Comparison of ENCODE assay signal across 10 cellular contexts in genomic region chr11:6482431-6482830, GRCh38. TPM values are rescaled to one million over a fixed set of nuclear protein-coding genes. Genes with fewer than 3 reads are reported as not detected.
A peak's percentile ranks its signal among the peaks of the same experiment; 100 is the strongest.
DNase-seq lines count a peak whose midpoint lies in the region; ATAC-seq, FAIRE-seq and TF ChIP-seq lines count a peak whose summit lies in the region.
"Had no signal": no experiment of that assay in that cellular context is flagged by ENCODE, and none has a peak within 500 bp of the region (broad histone marks: within the 10 kb centered on the region; RNA-seq: fewer than 3 reads in every experiment).

No MANE protein-coding gene starts in this region.

- H3K27ac Mint-ChIP-seq in activated CD4-positive, alpha-beta memory T cell treated with anti-CD3 and anti-CD28 coated beads, Interleukin-2, amount 10 ng/mL, durations not matched to agents 7 days and 5 days: peak overlapping the region; percentile 97
- peak overlapping the region; percentile 93 for H3K27ac Mint-ChIP-seq in stimulated activated memory B cell treated with anti-CD40 and anti-IgM and Interleukin-4, amounts not matched to agents 10 μg/mL and 1 μg/mL and 100 μg/mL, for 72 hours

- H3K79me2 ChIP-seq in SK-N-SH (ENCODE audit: insufficient read depth) (peaks cover 79% of the 10 kb centered on the region), hepatocyte (peaks cover 47% of the 10 kb centered on the region)

- peak overlapping the region; percentile 99 for H3K4me2 ChIP-seq in SK-N-SH
- peak overlapping the region; percentile 95 for H3K4me2 ChIP-seq in hepatocyte

- TF ChIP-seq EP300 in SK-N-SH (IDR thresholded peaks at IDR 0.05; ENCODE audit: borderline replicate concordance in 1 of 2, low read depth in 1 of 2, low read length in 1 of 2): no peak

- H2AFZ ChIP-seq in SK-N-SH (ENCODE audit: low read depth): no peak overlapping the region
- H2AFZ ChIP-seq in hepatocyte: no peak overlapping the region

- peak overlapping the region; percentile 96 for H3K9ac ChIP-seq in SK-N-SH

- no peaks in the 10 kb centered on the region for H3K9me3 ChIP-seq in SK-N-SH
- H3K9me3 ChIP-seq in hepatocyte (ENCODE audit: low read depth): no peaks in the 10 kb centered on the region
- H3K9me3 ChIP-seq in small intestine (ENCODE audit: control insufficient read depth, low read depth): no peaks in the 10 kb centered on the region

- H3K27me3 Mint-ChIP-seq in activated CD4-positive, alpha-beta memory T cell treated with anti-CD3 and anti-CD28 coated beads, Interleukin-2, amount 10 ng/mL, durations not matched to agents 7 days and 5 days: no peaks in the 10 kb centered on the region
- no peaks in the 10 kb centered on the region for H3K27me3 Mint-ChIP-seq in stimulated activated memory B cell treated with anti-CD40 and anti-IgM and Interleukin-4, amounts not matched to agents 10 μg/mL and 1 μg/mL and 100 μg/mL, for 72 hours

- POLR2A ChIA-PET in SK-N-SH (lab: Yijun Ruan, JAX): interaction anchor here (1.2 to 1.6 kb wide), 3 partner anchors 8 to 15 kb away, joined by 4 to 9 read pairs (median 4); partner anchors contain the start of genes DNHD1 and TRIM3
- POLR2A ChIA-PET in activated CD4-positive, alpha-beta memory T cell treated with anti-CD3 and anti-CD28 coated beads, Interleukin-2, amount 10 ng/mL, durations not matched to agents 7 days and 5 days (lab: Charles Lee): interaction anchor here (0.9 to 2.9 kb wide), 23 partner anchors 8 to 263 kb away, joined by 3 to 41 read pairs (median 7); partner anchors contain the start of genes APBB1, HPX, ILK and MRPL17

- CTCF ChIA-PET in SK-N-SH (lab: Yijun Ruan, JAX): interaction anchor here (1.0 to 2.1 kb wide), 9 partner anchors 15 to 231 kb away, joined by 3 to 8 read pairs (median 4); partner anchors contain the start of genes DNHD1 and MRPL17
- CTCF ChIA-PET in activated CD4-positive, alpha-beta memory T cell treated with anti-CD3 and anti-CD28 coated beads, Interleukin-2, amount 10 ng/mL, durations not matched to agents 7 days and 5 days (lab: Charles Lee): interaction anchor here (1.2 to 3.4 kb wide), 10 partner anchors 11 to 201 kb away, joined by 3 to 51 read pairs (median 6); partner anchors contain the start of genes MRPL17, TAF10 and TPP1

- H3K4me1 Mint-ChIP-seq in activated CD4-positive, alpha-beta memory T cell treated with anti-CD3 and anti-CD28 coated beads, Interleukin-2, amount 10 ng/mL, durations not matched to agents 7 days and 5 days: peaks cover 41% of the 10 kb centered on the region
- peaks cover 40% of the 10 kb centered on the region for H3K4me1 Mint-ChIP-seq in stimulated activated memory B cell treated with anti-CD40 and anti-IgM and Interleukin-4, amounts not matched to agents 10 μg/mL and 1 μg/mL and 100 μg/mL, for 72 hours

- DNase-seq in SK-N-SH (no peak), hepatocyte (ENCODE audit: low spot score) (no peak), small intestine (no peak), NCI-H774 (lab: John Stamatoyannopoulos, UW) (no peak), H54 (ENCODE audit: insufficient read length, low spot score) (no peak)
- DNase-seq in activated CD4-positive, alpha-beta memory T cell treated with anti-CD3 and anti-CD28 coated beads, Interleukin-2, amount 10 ng/mL, durations not matched to agents 7 days and 5 days: no peak

- TF ChIP-seq RAD21 in SK-N-SH (IDR thresholded peaks at IDR 0.05; ENCODE audit: low read length): no peak

- H3K27me3 ChIP-seq in SK-N-SH (ENCODE audit: insufficient read depth) (no peaks in the 10 kb centered on the region), hepatocyte (no peaks in the 10 kb centered on the region), small intestine (ENCODE audit: control insufficient read depth in 2 of 2, insufficient read depth in 2 of 2, low read length in 2 of 2) (no peaks in the 10 kb centered on the region)

- H3K36me3 Mint-ChIP-seq in activated CD4-positive, alpha-beta memory T cell treated with anti-CD3 and anti-CD28 coated beads, Interleukin-2, amount 10 ng/mL, durations not matched to agents 7 days and 5 days (ENCODE audit: low read depth): peaks cover 32% of the 10 kb centered on the region
- H3K36me3 Mint-ChIP-seq in stimulated activated memory B cell treated with anti-CD40 and anti-IgM and Interleukin-4, amounts not matched to agents 10 μg/mL and 1 μg/mL and 100 μg/mL, for 72 hours: peaks cover 20% of the 10 kb centered on the region

- H3K9me3 Mint-ChIP-seq in activated CD4-positive, alpha-beta memory T cell treated with anti-CD3 and anti-CD28 coated beads, Interleukin-2, amount 10 ng/mL, durations not matched to agents 7 days and 5 days: no peaks in the 10 kb centered on the region
- H3K9me3 Mint-ChIP-seq in stimulated activated memory B cell treated with anti-CD40 and anti-IgM and Interleukin-4, amounts not matched to agents 10 μg/mL and 1 μg/mL and 100 μg/mL, for 72 hours: no peaks in the 10 kb centered on the region

- no peak for TF ChIP-seq POLR2A in H54 (IDR thresholded peaks at IDR 0.05; ENCODE audit: low read depth, low read length)

- H3K4me3 ChIP-seq in SK-N-SH (ENCODE audit: low read depth in 2 of 2, low read length in 1 of 2): peak overlapping the region; percentile 89 to 100
- peak overlapping the region; percentile 40 for H3K4me3 ChIP-seq in hepatocyte
- H3K4me3 ChIP-seq in small intestine (ENCODE audit: low read depth in 1 of 2, low read length in 2 of 2): peak overlapping the region in 1 of 2 donors; percentile 72

- H3K9me2 ChIP-seq in SK-N-SH (no peaks in the 10 kb centered on the region), hepatocyte (replicated peaks; ENCODE audit: insufficient read depth) (no peaks in the 10 kb centered on the region)

- FAIRE-seq in small intestine (lab: Jason Lieb, UNC) (no peak), H54 (lab: Jason Lieb, UNC) (no peak)
- FAIRE-seq: A204.1, TTC549 had no signal

- ATAC-seq in SK-N-SH treated with all-trans-retinoic acid at 6 μM for 48 hours: no peak
- no peak for ATAC-seq in stimulated activated memory B cell treated with anti-CD40 and anti-IgM and Interleukin-4, amounts not matched to agents 10 μg/mL and 1 μg/mL and 100 μg/mL, for 72 hours

- H3K4me1 ChIP-seq in SK-N-SH (ENCODE audit: control insufficient read depth in 1 of 2, insufficient read depth in 2 of 2, low read depth in 1 of 2, low read length in 1 of 2) (peaks cover 12 to 21% of the 10 kb centered on the region in 2 experiments), hepatocyte (ENCODE audit: insufficient read depth) (peaks cover 23% of the 10 kb centered on the region), small intestine (ENCODE audit: control insufficient read depth in 2 of 2, insufficient read depth in 1 of 2, low read depth in 1 of 2, low read length in 1 of 2) (peaks cover 1 to 16% of the 10 kb centered on the region in 2 donors)

- peaks cover 43 to 71% of the 10 kb centered on the region in 2 experiments for H3K36me3 ChIP-seq in SK-N-SH (replicated peaks in 1 of 2; ENCODE audit: control insufficient read depth in 1 of 2, insufficient read depth in 2 of 2, low read length in 1 of 2)
- H3K36me3 ChIP-seq in hepatocyte (replicated peaks; ENCODE audit: insufficient read depth, low read depth): no peaks in the 10 kb centered on the region
- H3K36me3 ChIP-seq in small intestine (ENCODE audit: control insufficient read depth in 2 of 2, insufficient read depth in 2 of 2, low read length in 2 of 2): peaks cover 0 to 2% of the 10 kb centered on the region in 2 donors

- H3F3A ChIP-seq in SK-N-SH (replicated peaks; ENCODE audit: insufficient read depth): peaks cover 10% of the 10 kb centered on the region

- H4K20me1 ChIP-seq in SK-N-SH (ENCODE audit: insufficient read depth) (peaks cover 6% of the 10 kb centered on the region; the same call in 1 of the 2 replicates), hepatocyte (ENCODE audit: insufficient read depth, poor library complexity, severe bottlenecking) (peaks cover 3% of the 10 kb centered on the region)

- H3K27ac ChIP-seq in SK-N-SH (ENCODE audit: low read depth in 2 of 2, low read length in 1 of 2) (peak overlapping the region in 1 of 2 experiments; percentile 84; a peak in 1 of 4 replicates), hepatocyte (peak overlapping the region; percentile 94), small intestine (ENCODE audit: low read depth in 1 of 2, low read length in 1 of 2) (peak overlapping the region in 1 of 2 donors; percentile 98)

- H3K4me3 Mint-ChIP-seq in activated CD4-positive, alpha-beta memory T cell treated with anti-CD3 and anti-CD28 coated beads, Interleukin-2, amount 10 ng/mL, durations not matched to agents 7 days and 5 days: peak overlapping the region; percentile 97
- peak overlapping the region; percentile 86 for H3K4me3 Mint-ChIP-seq in stimulated activated memory B cell treated with anti-CD40 and anti-IgM and Interleukin-4, amounts not matched to agents 10 μg/mL and 1 μg/mL and 100 μg/mL, for 72 hours

- no peak for TF ChIP-seq CTCF in SK-N-SH (IDR thresholded peaks at IDR 0.05)
- TF ChIP-seq CTCF in hepatocyte (IDR thresholded peaks at IDR 0.05; ENCODE audit: poor library complexity): no peak

- 50% methylated on average over 5 of the region's 5 CpGs for WGBS in SK-N-SH (ENCODE audit: low lambda C conversion rate)
- WGBS in hepatocyte (ENCODE audit: low lambda C conversion rate, missing lambda C conversion rate): 87% methylated on average over 5 of the region's 5 CpGs
- 65 to 81% (median 68%) methylated on average over 5 of the region's 5 CpGs for WGBS in small intestine, 3 donors

RNA-seq across cellular contexts. Expression of gene TIMM10B, which starts 1.1 kb away (rescaled TPM):
- polyA plus RNA-seq in SK-N-SH (2012; rRNA removed) (26.2 and 33.1 TPM in 2 replicates), hepatocyte (52.1 and 65.8 TPM in 2 replicates), small intestine (10 to 100 TPM; 15.9 to 29.0 (median 18.9) TPM)
- polyA plus RNA-seq in SK-N-SH (2012; cell fraction: cytosol; rRNA removed): 27.9 and 29.1 TPM in 2 replicates
- 33.7 and 42.6 TPM in 2 replicates for polyA plus RNA-seq in SK-N-SH (2012; cell fraction: nucleus; rRNA removed)
- 10 to 100 TPM; 39.0 to 40.5 TPM for total RNA-seq in activated CD4-positive, alpha-beta memory T cell treated with anti-CD3 and anti-CD28 coated beads, Interleukin-2, amount 10 ng/mL, durations not matched to agents 7 days and 5 days
- total RNA-seq in hepatocyte: 56.3 and 68.0 TPM in 2 replicates

RNA-seq across cellular contexts. Expression of gene ARFIP2, which starts 1.3 kb away (rescaled TPM):
- polyA plus RNA-seq in SK-N-SH (2012; rRNA removed) (128 and 162 TPM in 2 replicates), hepatocyte (94.9 and 108 TPM in 2 replicates), small intestine (10 to 100 TPM; 48.5 to 67.8 (median 60.4) TPM)
- polyA plus RNA-seq in SK-N-SH (2012; cell fraction: cytosol; rRNA removed): 77.6 and 102 TPM in 2 replicates
- 270 and 389 TPM in 2 replicates for polyA plus RNA-seq in SK-N-SH (2012; cell fraction: nucleus; rRNA removed)
- 10 to 100 TPM; 38.5 to 39.2 TPM for total RNA-seq in activated CD4-positive, alpha-beta memory T cell treated with anti-CD3 and anti-CD28 coated beads, Interleukin-2, amount 10 ng/mL, durations not matched to agents 7 days and 5 days
- 78.0 and 90.1 TPM in 2 replicates for total RNA-seq in hepatocyte

RNA-seq across cellular contexts. Expression of gene TRIM3, which starts 8.7 kb away (rescaled TPM):
- polyA plus RNA-seq in SK-N-SH (2012; rRNA removed): 22.8 and 26.6 TPM in 2 replicates
- 6.0 and 10.2 TPM in 2 replicates for polyA plus RNA-seq in SK-N-SH (2012; cell fraction: cytosol; rRNA removed)
- polyA plus RNA-seq in SK-N-SH (2012; cell fraction: nucleus; rRNA removed): 136 and 151 TPM in 2 replicates
- 1 to 10 TPM; 7.9 to 9.9 TPM for total RNA-seq in activated CD4-positive, alpha-beta memory T cell treated with anti-CD3 and anti-CD28 coated beads, Interleukin-2, amount 10 ng/mL, durations not matched to agents 7 days and 5 days
- 18.1 and 26.2 TPM in 2 replicates for total RNA-seq in hepatocyte
- 31.6 and 35.5 TPM in 2 replicates for polyA plus RNA-seq in hepatocyte
- 10 to 100 TPM; 11.0 to 96.4 (median 49.7) TPM for polyA plus RNA-seq in small intestine

RNA-seq across cellular contexts. Expression of gene DNHD1, which starts 14.6 kb away (rescaled TPM):
- polyA plus RNA-seq in SK-N-SH (2012; rRNA removed): 5.3 and 7.6 TPM in 2 replicates
- polyA plus RNA-seq in SK-N-SH (2012; cell fraction: cytosol; rRNA removed): 1.3 and 1.8 TPM in 2 replicates
- 47.4 and 50.7 TPM in 2 replicates for polyA plus RNA-seq in SK-N-SH (2012; cell fraction: nucleus; rRNA removed)
- total RNA-seq in activated CD4-positive, alpha-beta memory T cell treated with anti-CD3 and anti-CD28 coated beads, Interleukin-2, amount 10 ng/mL, durations not matched to agents 7 days and 5 days: 10 to 100 TPM; 18.5 to 19.6 TPM
- total RNA-seq in hepatocyte: 7.3 and 8.1 TPM in 2 replicates
- 7.1 and 7.9 TPM in 2 replicates for polyA plus RNA-seq in hepatocyte
- polyA plus RNA-seq in small intestine: 10 to 100 TPM in 1 of 3 donors, 1 to 10 TPM in 2; 4.0 to 10.5 (median 8.4) TPM

RNA-seq across cellular contexts. Expression of gene HPX, which starts 41.6 kb away (rescaled TPM):
- polyA plus RNA-seq in SK-N-SH (2012; rRNA removed): 1.8 and 2.3 TPM in 2 replicates
- 0.24 and 0.34 TPM in 2 replicates for polyA plus RNA-seq in SK-N-SH (2012; cell fraction: cytosol; rRNA removed)
- 21.2 and 22.4 TPM in 2 replicates for polyA plus RNA-seq in SK-N-SH (2012; cell fraction: nucleus; rRNA removed)
- total RNA-seq in activated CD4-positive, alpha-beta memory T cell treated with anti-CD3 and anti-CD28 coated beads, Interleukin-2, amount 10 ng/mL, durations not matched to agents 7 days and 5 days: under 1 TPM in 1 of 2 experiments, not detected in 1; 0.18 TPM
- 361 and 367 TPM in 2 replicates for total RNA-seq in hepatocyte
- polyA plus RNA-seq in hepatocyte: 229 and 358 TPM in 2 replicates
- 1 to 10 TPM in 2 of 3 donors, under 1 TPM in 1; 0.85 to 5.7 (median 4.5) TPM for polyA plus RNA-seq in small intestine
